Comparison of ENCODE assay signal across 25 cellular contexts in the genomic region with DNA sequence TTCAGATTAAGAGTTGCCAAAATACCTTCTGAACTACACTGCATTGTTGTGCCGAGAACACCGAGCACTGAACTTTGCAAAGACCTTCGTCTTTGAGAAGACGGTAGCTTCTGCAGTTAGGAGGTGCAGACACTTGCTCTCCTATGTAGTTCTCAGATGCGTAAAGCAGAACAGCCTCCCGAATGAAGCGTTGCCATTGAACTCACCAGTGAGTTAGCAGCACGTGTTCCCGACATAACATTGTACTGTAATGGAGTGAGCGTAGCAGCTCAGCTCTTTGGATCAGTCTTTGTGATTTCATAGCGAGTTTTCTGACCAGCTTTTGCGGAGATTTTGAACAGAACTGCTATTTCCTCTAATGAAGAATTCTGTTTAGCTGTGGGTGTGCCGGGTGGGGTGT. TPM values are rescaled to one million over a fixed set of nuclear protein-coding genes. Genes with fewer than 3 reads are reported as not detected.
DNase-seq lines count a peak whose midpoint lies in the region; ATAC-seq and TF ChIP-seq lines count a peak whose summit lies in the region.
"Had no signal": no experiment of that assay in that cellular context is flagged by ENCODE, and none has a peak within 500 bp of the region (broad histone marks: within the 10 kb centered on the region; RNA-seq: fewer than 3 reads in every experiment).

No MANE protein-coding gene starts in this region.

- peak overlapping the region; percentile 4 for H3K27ac Mint-ChIP-seq in activated naive CD8-positive, alpha-beta T cell treated with anti-CD3 and anti-CD28 coated beads, Interleukin-2, amount 50 U/mL, for 24 hours
- no peak overlapping the region for H3K27ac Mint-ChIP-seq in activated naive CD8-positive, alpha-beta T cell treated with anti-CD3 and anti-CD28 coated beads for 36 hours
- H3K27ac Mint-ChIP-seq in WTC11 (peak overlapping the region; percentile 64), naive B cell (peak overlapping the region in 4 of 6 donors; percentile 49 to 84 (median 62))
- H3K27ac Mint-ChIP-seq: B cell; natural killer cell treated with Interleukin-12 subunit alpha and Interleukin-12 subunit beta and Interleukin-15 and Interleukin-18, amount 100 ng/mL, for 72 hours had no signal

- H3K9me3 ChIP-seq in vagina: no peaks in the 10 kb centered on the region
- no peaks in the 10 kb centered on the region for H3K9me3 ChIP-seq in adrenal gland (replicated peaks in 1 of 3)
- H3K9me3 ChIP-seq: heart right ventricle, lower lobe of right lung, ovary had no signal

- H3K36me3 ChIP-seq in vagina (peaks cover 0 to 68% of the 10 kb centered on the region in 2 donors), adrenal gland (replicated peaks in 1 of 2) (peaks cover 0 to 64% of the 10 kb centered on the region in 2 donors)
- H3K36me3 ChIP-seq: ovary had no signal

- intact Hi-C loops in vagina (cut with DNase I): no loop called here
- intact Hi-C loops in adrenal gland (cut with DNase I): no loop called here

- TF ChIP-seq CTCF in WTC11 (IDR thresholded peaks at IDR 0.05): no peak
- no peak for TF ChIP-seq CTCF in vagina (IDR thresholded peaks at IDR 0.05)
- TF ChIP-seq CTCF in adrenal gland (IDR thresholded peaks at IDR 0.05): no peak

- H3K9me3 Mint-ChIP-seq in activated naive CD8-positive, alpha-beta T cell treated with anti-CD3 and anti-CD28 coated beads, Interleukin-2, amount 50 U/mL, for 24 hours: no peaks in the 10 kb centered on the region
- H3K9me3 Mint-ChIP-seq in activated naive CD8-positive, alpha-beta T cell treated with anti-CD3 and anti-CD28 coated beads for 36 hours: no peaks in the 10 kb centered on the region
- H3K9me3 Mint-ChIP-seq in WTC11 (no peaks in the 10 kb centered on the region), naive B cell (peaks cover 0 to 1% (median 0%) of the 10 kb centered on the region in 7 donors)
- H3K9me3 Mint-ChIP-seq: natural killer cell treated with Interleukin-12 subunit alpha and Interleukin-12 subunit beta and Interleukin-15 and Interleukin-18, amount 100 ng/mL, for 72 hours had no signal

- POLR2A ChIA-PET in WTC11 (lab: Charles Lee): interaction anchor here (0.6 kb wide), 1 partner anchor 29 kb away, joined by 5 read pairs; no protein-coding TSS in a partner anchor

- H3K27me3 ChIP-seq in vagina (no peaks in the 10 kb centered on the region), adrenal gland (no peaks in the 10 kb centered on the region)
- H3K27me3 ChIP-seq: foreskin keratinocyte, heart right ventricle, ovary had no signal

- peaks cover 46% of the 10 kb centered on the region for H3K36me3 Mint-ChIP-seq in activated naive CD8-positive, alpha-beta T cell treated with anti-CD3 and anti-CD28 coated beads, Interleukin-2, amount 50 U/mL, for 24 hours (ENCODE audit: low read depth)
- H3K36me3 Mint-ChIP-seq in activated naive CD8-positive, alpha-beta T cell treated with anti-CD3 and anti-CD28 coated beads for 36 hours: peaks cover 23% of the 10 kb centered on the region
- H3K36me3 Mint-ChIP-seq in WTC11: peaks cover 52% of the 10 kb centered on the region
- H3K36me3 Mint-ChIP-seq in naive B cell: peaks cover 15% of the 10 kb centered on the region in 2 donors

- peaks cover 33% of the 10 kb centered on the region for H3K4me1 ChIP-seq in vagina
- H3K4me1 ChIP-seq in adrenal gland (replicated peaks in 1 of 2): peaks cover 21 to 44% of the 10 kb centered on the region in 2 donors

- no peak overlapping the region for H3K4me3 Mint-ChIP-seq in activated naive CD8-positive, alpha-beta T cell treated with anti-CD3 and anti-CD28 coated beads, Interleukin-2, amount 50 U/mL, for 24 hours
- no peak overlapping the region for H3K4me3 Mint-ChIP-seq in activated naive CD8-positive, alpha-beta T cell treated with anti-CD3 and anti-CD28 coated beads for 36 hours
- H3K4me3 Mint-ChIP-seq in WTC11 (no peak overlapping the region), naive B cell (no peak overlapping the region)
- H3K4me3 Mint-ChIP-seq: B cell; natural killer cell treated with Interleukin-12 subunit alpha and Interleukin-12 subunit beta and Interleukin-15 and Interleukin-18, amount 100 ng/mL, for 72 hours had no signal

- TF ChIP-seq POLR2A in vagina (IDR thresholded peaks at IDR 0.05): no peak
- no peak for TF ChIP-seq POLR2A in GM18505 (IDR thresholded peaks at IDR 0.05; ENCODE audit: borderline replicate concordance, extremely low read depth, insufficient read depth, insufficient read length)
- no peak for TF ChIP-seq POLR2A in adrenal gland (IDR thresholded peaks at IDR 0.05)

- peaks cover 8% of the 10 kb centered on the region for H3K4me1 Mint-ChIP-seq in activated naive CD8-positive, alpha-beta T cell treated with anti-CD3 and anti-CD28 coated beads, Interleukin-2, amount 50 U/mL, for 24 hours
- peaks cover 6% of the 10 kb centered on the region for H3K4me1 Mint-ChIP-seq in activated naive CD8-positive, alpha-beta T cell treated with anti-CD3 and anti-CD28 coated beads for 36 hours
- peaks cover 15% of the 10 kb centered on the region for H3K4me1 Mint-ChIP-seq in WTC11
- H3K4me1 Mint-ChIP-seq in naive B cell: peaks cover 4 to 18% (median 4%) of the 10 kb centered on the region in 3 donors

- no peak for DNase-seq in activated naive CD8-positive, alpha-beta T cell treated with anti-CD3 and anti-CD28 coated beads, Interleukin-2, amount 50 U/mL, for 24 hours
- DNase-seq in activated naive CD8-positive, alpha-beta T cell treated with anti-CD3 and anti-CD28 coated beads for 36 hours: no peak
- DNase-seq in WTC11 (ENCODE audit: low spot score) (no peak), naive B cell (no peak), vagina (ENCODE audit: extremely low spot score in 2 of 2) (no peak), adrenal gland (no peak)
- DNase-seq: activated CD4-positive, alpha-beta T cell treated with anti-CD3 and anti-CD28 coated beads for 48 hours; activated naive CD4-positive, alpha-beta T cell; activated T-cell treated with anti-CD3 and anti-CD28 coated beads, Interleukin-2, amount 50 U/mL, for 48 hours; DND-41; foreskin keratinocyte; heart right ventricle; kidney glomerular epithelial cell; lower lobe of right lung; MV-4-11; NCI-H146; NCI-H2171 treated with DMSO at 0.1 percent for 48 hours; NCI-H510A treated with DMSO at 0.1 percent for 48 hours; ovary; SHP77 treated with DMSO at 0.1 percent for 48 hours; stimulated activated CD4-positive, alpha-beta T cell treated with anti-CD3 and anti-CD28 coated beads, Interleukin-4, amount 100 ng/mL, for 1 hour had no signal

- no peaks in the 10 kb centered on the region for H3K27me3 Mint-ChIP-seq in activated naive CD8-positive, alpha-beta T cell treated with anti-CD3 and anti-CD28 coated beads, Interleukin-2, amount 50 U/mL, for 24 hours
- no peaks in the 10 kb centered on the region for H3K27me3 Mint-ChIP-seq in activated naive CD8-positive, alpha-beta T cell treated with anti-CD3 and anti-CD28 coated beads for 36 hours
- H3K27me3 Mint-ChIP-seq in WTC11 (ENCODE audit: low read depth) (no peaks in the 10 kb centered on the region), naive B cell (no peaks in the 10 kb centered on the region)
- H3K27me3 Mint-ChIP-seq: B cell; natural killer cell treated with Interleukin-12 subunit alpha and Interleukin-12 subunit beta and Interleukin-15 and Interleukin-18, amount 100 ng/mL, for 72 hours had no signal

- H3K27ac ChIP-seq in vagina (peak overlapping the region; percentile 21), adrenal gland (no peak overlapping the region)
- H3K27ac ChIP-seq: heart right ventricle, lower lobe of right lung, ovary had no signal

- CTCF ChIA-PET in WTC11 (lab: Charles Lee): interaction anchor here (0.6 kb wide), 1 partner anchor 1610 kb away, joined by 3 read pairs; no protein-coding TSS in a partner anchor

- ATAC-seq in activated naive CD8-positive, alpha-beta T cell treated with anti-CD3 and anti-CD28 coated beads, Interleukin-2, amount 50 U/mL, for 24 hours: no peak
- no peak for ATAC-seq in WTC11
- no peak for ATAC-seq in naive B cell (ENCODE audit: low read depth in 2 of 2)
- ATAC-seq in GM18505 (IDR thresholded peaks at IDR 0.05; ENCODE audit: unreplicated experiment): no peak
- no peak for ATAC-seq in GM19328 (IDR thresholded peaks at IDR 0.05; ENCODE audit: unreplicated experiment)
- ATAC-seq: foreskin keratinocyte; heart right ventricle; lower lobe of right lung; natural killer cell treated with Interleukin-12 subunit alpha and Interleukin-12 subunit beta and Interleukin-15 and Interleukin-18, amount 100 ng/mL, for 72 hours had no signal

- 89 to 97% (median 92%) methylated on average over 10 to 13 of the region's 13 CpGs for WGBS in adrenal gland, 4 donors

- H3K4me3 ChIP-seq in vagina: no peak overlapping the region
- no peak overlapping the region for H3K4me3 ChIP-seq in adrenal gland
- H3K4me3 ChIP-seq: heart right ventricle, lower lobe of right lung, ovary had no signal

TF ChIP-seq in WTC11, 78 proteins besides CTCF, POLR2A, EP300 and RAD21 (continues in another document):
- TF ChIP-seq CREB1 (CRISPR knock-in tag; IDR thresholded peaks at IDR 0.05): no peak
- TF ChIP-seq, protein P1, sequence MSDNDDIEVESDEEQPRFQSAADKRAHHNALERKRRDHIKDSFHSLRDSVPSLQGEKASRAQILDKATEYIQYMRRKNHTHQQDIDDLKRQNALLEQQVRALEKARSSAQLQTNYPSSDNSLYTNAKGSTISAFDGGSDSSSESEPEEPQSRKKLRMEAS (CRISPR knock-in tag; IDR thresholded peaks at IDR 0.05): no peak
- TF ChIP-seq TCF7 (CRISPR knock-in tag; IDR thresholded peaks at IDR 0.05; ENCODE audit: low read depth): no peak

RNA-seq across cellular contexts. Expression of a gene that starts 28.4 kb away (rescaled TPM):
- 100 to 1,000 TPM; 203 TPM for total RNA-seq in activated naive CD8-positive, alpha-beta T cell treated with anti-CD3 and anti-CD28 coated beads for 36 hours
- total RNA-seq in WTC11 (2021): 260 to 281 TPM (median 260 TPM) in 3 replicates
- polyA plus RNA-seq in naive B cell (ENCODE audit: low read depth in 6 of 6): 100 to 1,000 TPM; 228 to 346 (median 298) TPM
- total RNA-seq in vagina: 190 TPM
- 100 to 1,000 TPM; 129 to 243 (median 188) TPM for total RNA-seq in adrenal gland
- polyA plus RNA-seq in adrenal gland: 100 to 1,000 TPM; 208 to 397 (median 296) TPM

RNA-seq across cellular contexts. Expression of a gene that starts 45.0 kb away (rescaled TPM):
- total RNA-seq in activated naive CD8-positive, alpha-beta T cell treated with anti-CD3 and anti-CD28 coated beads for 36 hours: 10 to 100 TPM; 15.7 to 17.1 TPM
- total RNA-seq in WTC11 (2021) (32.7 to 38.7 TPM (median 33.6 TPM) in 3 replicates), vagina (22.1 TPM), adrenal gland (10 to 100 TPM; 23.2 to 56.7 (median 43.9) TPM)
- polyA plus RNA-seq in naive B cell (ENCODE audit: low read depth in 6 of 6) (10 to 100 TPM in 1 of 6 donors, 1 to 10 TPM in 5; 6.4 to 19.3 (median 7.2) TPM), adrenal gland (10 to 100 TPM; 19.8 to 32.4 (median 28.3) TPM)

RNA-seq across cellular contexts. Expression of a gene that starts 54.0 kb away (rescaled TPM):
- total RNA-seq in activated naive CD8-positive, alpha-beta T cell treated with anti-CD3 and anti-CD28 coated beads for 36 hours: 10 to 100 TPM; 13.7 to 15.5 TPM
- total RNA-seq in WTC11 (2021) (20.0 to 22.5 TPM (median 21.6 TPM) in 3 replicates), vagina (9.6 TPM), adrenal gland (10 to 100 TPM; 12.7 to 17.0 (median 14.5) TPM)
- polyA plus RNA-seq in naive B cell (ENCODE audit: low read depth in 6 of 6) (10 to 100 TPM in 2 of 6 donors, 1 to 10 TPM in 4; 4.3 to 12.2 (median 8.8) TPM), adrenal gland (10 to 100 TPM in 1 of 3 donors, 1 to 10 TPM in 2; 4.5 to 15.9 (median 6.0) TPM)
